19 cellular contexts compared by ENCODE assay signal in the genomic region with DNA sequence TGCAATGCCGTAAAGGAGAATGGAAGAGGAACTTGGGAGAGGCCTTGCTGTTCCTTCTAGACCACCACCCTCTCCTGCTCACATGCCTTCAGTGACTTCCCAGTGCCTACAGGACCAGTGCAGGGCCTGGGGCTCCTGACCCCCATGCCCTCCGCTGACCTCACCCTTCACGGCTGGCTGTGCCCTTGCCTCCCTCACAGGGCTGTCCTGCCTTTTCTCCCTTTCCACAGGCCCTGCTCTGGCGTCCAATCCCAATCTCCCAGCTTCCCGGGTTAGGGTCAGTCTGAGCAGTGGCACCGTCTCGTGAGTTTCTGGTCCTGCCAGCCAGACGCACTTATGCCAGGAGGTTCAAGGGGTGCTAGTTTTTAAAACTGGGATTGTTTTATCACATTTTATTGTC.
DNase-seq lines count a peak whose midpoint lies in the region; ATAC-seq and TF ChIP-seq lines count a peak whose summit lies in the region.
"Had no signal": no experiment of that assay in that cellular context is flagged by ENCODE, and none has a peak within 500 bp of the region (broad histone marks: within the 10 kb centered on the region; RNA-seq: fewer than 3 reads in every experiment).

No MANE protein-coding gene starts in this region.

- no peak for TF ChIP-seq POLR2A in stomach (IDR thresholded peaks at IDR 0.05)

- no peak overlapping the region for H2AFZ ChIP-seq in Loucy (ENCODE audit: low read length)

- H3K27ac ChIP-seq in stomach = no peak overlapping the region

- H3K4me1 ChIP-seq in Loucy (ENCODE audit: insufficient read depth, low read length, poor library complexity, severe bottlenecking) = peaks cover 30% of the 10 kb centered on the region
- H3K4me1 ChIP-seq in stomach = no peaks in the 10 kb centered on the region

- DNase-seq in ecto neural progenitor cell (ENCODE audit: low spot score) (peak; percentile 29), mesothelial cell of epicardium (ENCODE audit: low spot score in 2 of 2, unreplicated experiment in 2 of 2) (peak in 1 of 2 experiments; percentile 34), stomach (peak; percentile 13), SW 1271 (lab: John Stamatoyannopoulos, UW) (no peak), DMS79 treated with DMSO at 0.1 percent for 48 hours (lab: John Stamatoyannopoulos, UW) (no peak)
- DNase-seq: CD4-positive, alpha-beta T cell; COR-L47; IMR-90; MV-4-11; NCI-H1105 treated with DMSO at 0.1 percent for 48 hours; NCI-H2029 treated with DMSO at 0.1 percent for 48 hours; NCI-H2171; NCI-H345; NCI-H524; NCI-H774; Right ventricle myocardium superior had no signal

- no peaks in the 10 kb centered on the region for H3K27me3 Mint-ChIP-seq in mesothelial cell of epicardium (ENCODE audit: low read depth)
- H3K27me3 Mint-ChIP-seq: CD4-positive, alpha-beta T cell had no signal

- H3K4me2 ChIP-seq in Loucy (ENCODE audit: low read depth, low read length, poor library complexity, severe bottlenecking) = no peak overlapping the region

- H3K4me3 Mint-ChIP-seq in mesothelial cell of epicardium = no peak overlapping the region
- H3K4me3 Mint-ChIP-seq: CD4-positive, alpha-beta T cell; GM23338 had no signal

- no peak overlapping the region for H3K4me3 ChIP-seq in Loucy (ENCODE audit: low read length, poor library complexity, severe bottlenecking)
- no peak overlapping the region for H3K4me3 ChIP-seq in stomach
- H3K4me3 ChIP-seq: GM23338 had no signal

- H3K36me3 ChIP-seq in Loucy (ENCODE audit: insufficient read depth, low read length) (no peaks in the 10 kb centered on the region), stomach (no peaks in the 10 kb centered on the region)

- intact Hi-C loops in stomach (cut with DNase I; ENCODE audit: low total_unique reads) = no loop called here

- no peaks in the 10 kb centered on the region for H3K36me3 Mint-ChIP-seq in mesothelial cell of epicardium

- H3K9me3 ChIP-seq in Loucy (ENCODE audit: insufficient read depth, low read depth, low read length) = no peaks in the 10 kb centered on the region
- peaks cover 0 to 5% (median 1%) of the 10 kb centered on the region in 4 donors for H3K9me3 ChIP-seq in stomach

- no peaks in the 10 kb centered on the region for H3K27me3 ChIP-seq in Loucy (ENCODE audit: insufficient read depth, low read length, poor library complexity, severe bottlenecking)
- H3K27me3 ChIP-seq in stomach = peaks cover 0 to 23% (median 3%) of the 10 kb centered on the region in 3 donors

- H3K9ac ChIP-seq in Loucy (ENCODE audit: low read depth, low read length, poor library complexity, severe bottlenecking) = peak overlapping the region; percentile 35

- 83 to 87% (median 85%) methylated on average over 8 of the region's 8 CpGs for WGBS in stomach, 5 donors

- no peaks in the 10 kb centered on the region for H3K9me2 ChIP-seq in Loucy (replicated peaks; ENCODE audit: low read depth, low read length)

- no peaks in the 10 kb centered on the region for H3K9me3 Mint-ChIP-seq in mesothelial cell of epicardium
- H3K9me3 Mint-ChIP-seq: CD4-positive, alpha-beta T cell; GM23338 had no signal

- TF ChIP-seq EP300 in stomach (IDR thresholded peaks at IDR 0.05) = no peak

- H4K20me1 ChIP-seq in Loucy (ENCODE audit: insufficient read depth, low read length, poor library complexity, severe bottlenecking) = no peaks in the 10 kb centered on the region

- ATAC-seq in GM19463 (IDR thresholded peaks at IDR 0.05; ENCODE audit: unreplicated experiment) = no peak

- TF ChIP-seq CTCF in Loucy (conservative IDR thresholded peaks at IDR 0.05; ENCODE audit: low read length) (no peak), mesothelial cell of epicardium (IDR thresholded peaks at IDR 0.05; ENCODE audit: unreplicated experiment) (no peak), stomach (IDR thresholded peaks at IDR 0.05) (no peak)

- no peaks in the 10 kb centered on the region for H3K79me2 ChIP-seq in Loucy (ENCODE audit: insufficient read depth, low read length)

- H3K27ac Mint-ChIP-seq in mesothelial cell of epicardium = peak overlapping the region; percentile 56
- H3K27ac Mint-ChIP-seq: CD4-positive, alpha-beta T cell; GM23338 had no signal

- no peaks in the 10 kb centered on the region for H3F3A ChIP-seq in Loucy (ENCODE audit: low read depth)

- H3K4me1 Mint-ChIP-seq in mesothelial cell of epicardium = peaks cover 55% of the 10 kb centered on the region

Comparison
In these comparisons a context has a peak if more than half of its experiments do, and no peak if none do; other contexts are left out.
1. DNase-seq: peak in ecto neural progenitor cell (single experiment) and stomach (single experiment); none in SW 1271 (0 of 2) and DMS79 treated with DMSO at 0.1 percent for 48 hours (single experiment).